ENCODE assay signal across 30 cellular contexts in the genomic region with DNA sequence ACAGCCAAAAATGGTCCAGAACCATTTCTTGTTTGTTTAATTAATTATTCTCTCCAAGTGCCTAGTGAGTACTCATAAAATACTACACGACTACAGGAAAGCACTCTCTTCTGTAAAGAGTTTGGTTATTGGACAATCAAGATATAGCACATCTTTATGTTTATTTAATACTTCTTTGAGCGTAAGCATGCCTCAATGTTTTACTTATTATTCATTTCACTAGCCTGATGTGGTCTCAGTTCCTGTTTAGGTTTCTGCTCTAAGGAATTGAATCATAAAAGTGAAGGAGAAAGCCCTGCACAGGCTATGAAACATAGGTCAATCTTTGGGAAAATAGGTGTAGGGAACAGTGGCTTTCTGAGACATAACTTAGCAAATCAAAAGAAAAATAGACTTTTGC. TPM values are rescaled to one million over a fixed set of nuclear protein-coding genes. Genes with fewer than 3 reads are reported as not detected.
DNase-seq lines count a peak whose midpoint lies in the region; ATAC-seq and TF ChIP-seq lines count a peak whose summit lies in the region.
"Had no signal": no experiment of that assay in that cellular context is flagged by ENCODE, and none has a peak within 500 bp of the region (broad histone marks: within the 10 kb centered on the region; RNA-seq: fewer than 3 reads in every experiment).

No MANE protein-coding gene starts in this region.

- no peak overlapping the region for H3K4me3 ChIP-seq in GM06990 (replicated peaks; ENCODE audit: low read depth, low read length)
- H3K4me3 ChIP-seq: A549, adrenal gland, pancreas had no signal

- no peak overlapping the region for H3K4me3 Mint-ChIP-seq in activated B cell treated with CpG ODN at 0.5 μM for 24 hours
- H3K4me3 Mint-ChIP-seq: activated CD4-positive, alpha-beta T cell treated with anti-CD3 and anti-CD28 coated beads for 36 hours; activated CD8-positive, alpha-beta T cell treated with anti-CD3 and anti-CD28 coated beads, Interleukin-2, amount 10 ng/mL, durations not matched to agents 7 days and 5 days; activated naive CD4-positive, alpha-beta T cell treated with anti-CD3 and anti-CD28 coated beads, Interleukin-2, amount 10 ng/mL, durations not matched to agents 7 days and 5 days; CD4-positive, CD25-positive, alpha-beta regulatory T cell; central memory CD8-positive, alpha-beta T cell; dendritic cell treated with granulocyte-macrophage colony-stimulating factor and Interleukin-4, amounts not matched to agents 40 ng/mL and 50 ng/mL, for 4 days had no signal

- H3K36me3 ChIP-seq in GM06990 (ENCODE audit: control insufficient read depth, insufficient read depth, low read length) = no peaks in the 10 kb centered on the region
- H3K36me3 ChIP-seq: adrenal gland, pancreas had no signal

- peaks cover 15% of the 10 kb centered on the region for H3K4me1 Mint-ChIP-seq in activated B cell treated with CpG ODN at 0.5 μM for 24 hours
- H3K4me1 Mint-ChIP-seq: activated naive CD4-positive, alpha-beta T cell treated with anti-CD3 and anti-CD28 coated beads, Interleukin-2, amount 10 ng/mL, durations not matched to agents 7 days and 5 days; central memory CD8-positive, alpha-beta T cell had no signal

- H3K27ac Mint-ChIP-seq in activated B cell treated with CpG ODN at 0.5 μM for 24 hours = peak overlapping the region; percentile 22
- H3K27ac Mint-ChIP-seq: activated CD4-positive, alpha-beta T cell treated with anti-CD3 and anti-CD28 coated beads for 36 hours; activated CD8-positive, alpha-beta T cell treated with anti-CD3 and anti-CD28 coated beads, Interleukin-2, amount 10 ng/mL, durations not matched to agents 7 days and 5 days; activated naive CD4-positive, alpha-beta T cell treated with anti-CD3 and anti-CD28 coated beads, Interleukin-2, amount 10 ng/mL, durations not matched to agents 7 days and 5 days; dendritic cell treated with granulocyte-macrophage colony-stimulating factor and Interleukin-4, amounts not matched to agents 40 ng/mL and 50 ng/mL, for 4 days had no signal

- no peaks in the 10 kb centered on the region for H3K27me3 Mint-ChIP-seq in activated B cell treated with CpG ODN at 0.5 μM for 24 hours
- H3K27me3 Mint-ChIP-seq: activated CD4-positive, alpha-beta T cell treated with anti-CD3 and anti-CD28 coated beads for 36 hours; activated naive CD4-positive, alpha-beta T cell treated with anti-CD3 and anti-CD28 coated beads, Interleukin-2, amount 10 ng/mL, durations not matched to agents 7 days and 5 days; central memory CD8-positive, alpha-beta T cell; dendritic cell treated with granulocyte-macrophage colony-stimulating factor and Interleukin-4, amounts not matched to agents 40 ng/mL and 50 ng/mL, for 4 days had no signal

- H3K36me3 Mint-ChIP-seq in activated B cell treated with CpG ODN at 0.5 μM for 24 hours (ENCODE audit: low read depth) = no peaks in the 10 kb centered on the region
- H3K36me3 Mint-ChIP-seq: activated naive CD4-positive, alpha-beta T cell treated with anti-CD3 and anti-CD28 coated beads, Interleukin-2, amount 10 ng/mL, durations not matched to agents 7 days and 5 days; CD4-positive, CD25-positive, alpha-beta regulatory T cell had no signal

- intact Hi-C loops in activated B cell treated with CpG ODN at 0.5 μM for 24 hours (cut with micrococcal nuclease) (loop anchor here (2.0 to 5.0 kb wide), 3 partner anchors 46 to 247 kb away; a partner anchor contains a TSS), head of caudate nucleus (cut with DNase I) (no loop called here)

- H3K27me3 ChIP-seq in GM06990 (replicated peaks; ENCODE audit: control insufficient read depth, insufficient read depth, low read length) = no peaks in the 10 kb centered on the region
- H3K27me3 ChIP-seq: adrenal gland, pancreas had no signal

- ATAC-seq in GM18909 (IDR thresholded peaks at IDR 0.05; ENCODE audit: poor library complexity, unreplicated experiment) (peak; percentile 44), HG03159 (IDR thresholded peaks at IDR 0.05; ENCODE audit: unreplicated experiment) (peak; percentile 70), activated B cell treated with CpG ODN at 0.5 μM for 24 hours (ENCODE audit: low read depth) (peak; percentile 40)
- ATAC-seq: A549; activated CD8-positive, alpha-beta T cell treated with anti-CD3 and anti-CD28 coated beads, Interleukin-2, amount 10 ng/mL, durations not matched to agents 7 days and 5 days; left lobe of liver; Panc1; pancreas had no signal

- DNase-seq in GM06990 (ENCODE audit: extremely low read depth, insufficient read length) = peak; percentile 32
- DNase-seq in activated B cell treated with CpG ODN at 0.5 μM for 24 hours = no peak
- DNase-seq in central memory CD4-positive, alpha-beta T cell = no peak
- no peak for DNase-seq in OCI-M2 (lab: John Stamatoyannopoulos, UW; ENCODE audit: unreplicated experiment)
- no peak for DNase-seq in head of caudate nucleus
- no peak for DNase-seq in cortex of kidney (lab: John Stamatoyannopoulos, UW)
- DNase-seq: activated CD8-positive, alpha-beta T cell treated with anti-CD3 and anti-CD28 coated beads, Interleukin-2, amount 10 ng/mL, durations not matched to agents 7 days and 5 days; activated naive CD4-positive, alpha-beta T cell treated with anti-CD3 and anti-CD28 coated beads, Interleukin-2, amount 10 ng/mL, durations not matched to agents 7 days and 5 days; adrenal gland; CD4-positive, CD25-positive, alpha-beta regulatory T cell; H7; KG1; mesenchymal stem cell; MM.1S; NCI-H1417 treated with DMSO at 0.1 percent for 48 hours; NCI-H2029 treated with DMSO at 0.1 percent for 48 hours; NCI-H526; NK-92 treated with Interleukin-12 subunit alpha and Interleukin-12 subunit beta, amount 100 ng/mL, for 24 hours; pancreas; SHP77; stimulated activated naive CD4-positive, alpha-beta T cell; T-helper 2 cell had no signal

- POLR2A ChIA-PET in activated B cell treated with CpG ODN at 0.5 μM for 24 hours (lab: Charles Lee) = interaction anchor here (0.5 kb wide), 1 partner anchor 229 kb away, joined by 9 read pairs; no protein-coding TSS in a partner anchor

- no peaks in the 10 kb centered on the region for H3K9me3 Mint-ChIP-seq in activated B cell treated with CpG ODN at 0.5 μM for 24 hours
- H3K9me3 Mint-ChIP-seq: activated naive CD4-positive, alpha-beta T cell treated with anti-CD3 and anti-CD28 coated beads, Interleukin-2, amount 10 ng/mL, durations not matched to agents 7 days and 5 days; CD4-positive, CD25-positive, alpha-beta regulatory T cell; central memory CD8-positive, alpha-beta T cell; dendritic cell treated with granulocyte-macrophage colony-stimulating factor and Interleukin-4, amounts not matched to agents 40 ng/mL and 50 ng/mL, for 4 days had no signal

- TF ChIP-seq CTCF in GM06990 (IDR thresholded peaks at IDR 0.05; ENCODE audit: insufficient read depth, low read length, poor library complexity, severe bottlenecking) = no peak
- TF ChIP-seq CTCF in activated B cell treated with CpG ODN at 0.5 μM for 24 hours (IDR thresholded peaks at IDR 0.05) = no peak

- CTCF ChIA-PET in activated B cell treated with CpG ODN at 0.5 μM for 24 hours (lab: Charles Lee) = no interaction called here

RNA-seq across cellular contexts. Expression of a gene that starts 45.9 kb away (rescaled TPM):
- total RNA-seq in activated B cell treated with CpG ODN at 0.5 μM for 24 hours = 7.2 and 8.3 TPM in 2 replicates
